8 cellular contexts compared by ENCODE assay signal in genomic region chr6:142846459-142846831, GRCh38.
DNase-seq lines count a peak whose midpoint lies in the region; ATAC-seq and TF ChIP-seq lines count a peak whose summit lies in the region.

No MANE protein-coding gene starts in this region.

- in situ Hi-C loops in brain microvascular endothelial cell (cut with HindIII; ENCODE audit: low pct_ligation_motif_present, low sequenced_read_pairs), result no loop called here

- intact Hi-C loops in heart right ventricle (cut with DNase I) (loop anchor here in 6 of 10 donors (2.0 to 10.0 kb wide), 4 partner anchors 22 to 98 kb away; partner anchors contain the start of gene HIVEP2 (in 4 of the 6)), Right ventricle myocardium superior (cut with DNase I) (no loop called here), aorta (cut with DNase I) (loop anchor here in 1 of 2 donors (2.0 kb wide), 1 partner anchor 100 kb away; no protein-coding TSS in a partner anchor)

- peaks cover 25 to 100% (median 93%) of the 10 kb centered on the region in 9 donors for H3K4me1 ChIP-seq in heart right ventricle
- peaks cover 7 to 9% of the 10 kb centered on the region in 2 donors for H3K4me1 ChIP-seq in aorta (ENCODE audit: control insufficient read depth in 1 of 2, insufficient read depth in 2 of 2, low read length in 2 of 2)

- ATAC-seq in heart right ventricle (peak in 1 of 8 donors; percentile 4), Right ventricle myocardium superior (ENCODE audit: poor library complexity) (no peak), aorta (ENCODE audit: low FRiP score) (no peak), GM21825 (IDR thresholded peaks at IDR 0.05; ENCODE audit: unreplicated experiment) (no peak), HG03521 (IDR thresholded peaks at IDR 0.05; ENCODE audit: unreplicated experiment) (no peak)

- H3K9me3 ChIP-seq in heart right ventricle, result no peaks in the 10 kb centered on the region
- H3K9me3 ChIP-seq in aorta (ENCODE audit: control insufficient read depth, low read length), result no peaks in the 10 kb centered on the region

- H3K4me3 ChIP-seq in heart right ventricle, result peak overlapping the region in 8 of 10 donors; percentile 1 to 51 (median 38)
- H3K4me3 ChIP-seq in brain microvascular endothelial cell (ENCODE audit: low read depth, low read length), result no peak overlapping the region
- no peak overlapping the region for H3K4me3 ChIP-seq in aorta (ENCODE audit: low read length in 2 of 2)

- H3K27me3 ChIP-seq in heart right ventricle (no peaks in the 10 kb centered on the region), brain microvascular endothelial cell (replicated peaks) (no peaks in the 10 kb centered on the region), aorta (ENCODE audit: control insufficient read depth in 1 of 2, insufficient read depth in 2 of 2, low read length in 1 of 2) (no peaks in the 10 kb centered on the region)

- no peak for TF ChIP-seq CTCF in heart right ventricle (IDR thresholded peaks at IDR 0.05)
- no peak for TF ChIP-seq CTCF in brain microvascular endothelial cell (IDR thresholded peaks at IDR 0.05; ENCODE audit: low read depth, low read length, missing control alignments)

- 22 to 36% methylated on average over 2 of the region's 2 CpGs for WGBS in heart right ventricle, 2 donors
- 55% methylated on average over 2 of the region's 2 CpGs for WGBS in aorta, 2 donors

- no peaks in the 10 kb centered on the region for H3K36me3 ChIP-seq in heart right ventricle
- H3K36me3 ChIP-seq in brain microvascular endothelial cell (replicated peaks), result no peaks in the 10 kb centered on the region
- H3K36me3 ChIP-seq in aorta (ENCODE audit: control insufficient read depth in 1 of 2, insufficient read depth in 2 of 2, low read length in 1 of 2), result no peaks in the 10 kb centered on the region

- DNase-seq in heart right ventricle (no peak), Right ventricle myocardium superior (no peak), brain microvascular endothelial cell (no peak), lung microvascular endothelial cell (ENCODE audit: low read depth in 2 of 2) (peak; percentile 40 to 57), NCI-H2196 treated with DMSO at 0.1 percent for 48 hours (lab: John Stamatoyannopoulos, UW; ENCODE audit: unreplicated experiment) (no peak), aorta (no peak)

- H3K27ac ChIP-seq in heart right ventricle (peak overlapping the region; percentile 69 to 92 (median 80)), brain microvascular endothelial cell (peak overlapping the region; percentile 97), aorta (ENCODE audit: low read depth in 1 of 2, low read length in 2 of 2) (peak overlapping the region in 1 of 2 donors; percentile 92)

Comparison
In these comparisons a context has a peak if more than half of its experiments do, and no peak if none do; other contexts are left out.
1. DNase-seq: peak in lung microvascular endothelial cell (2 of 2); none in heart right ventricle (0 of 2), Right ventricle myocardium superior (single experiment), brain microvascular endothelial cell (single experiment), NCI-H2196 treated with DMSO at 0.1 percent for 48 hours (single experiment) and aorta (0 of 2).
2. H3K4me3 ChIP-seq: peak in heart right ventricle (8 of 10); none in brain microvascular endothelial cell (single experiment) and aorta (0 of 2).